In genomic region chr15:67520976-67521769, GRCh38 we compare ENCODE assay signal across 8 cellular contexts. TPM values are rescaled to one million over a fixed set of nuclear protein-coding genes. Genes with fewer than 3 reads are reported as not detected.
DNase-seq lines count a peak whose midpoint lies in the region; ATAC-seq lines count a peak whose summit lies in the region.

Gene C15orf61, plus strand, starts transcription at chr15:67521131. Its CDS starts 118 bp downstream, at chr15:67521249.

- H3K18ac ChIP-seq in mesenchymal stem cell (ENCODE audit: low read depth in 1 of 2, low read length in 2 of 2): peak within 1 kb of the TSS; percentile 98 to 100

- H4K91ac ChIP-seq in mesenchymal stem cell (ENCODE audit: low read length): peak within 1 kb of the TSS; percentile 98

- H2BK120ac ChIP-seq in mesenchymal stem cell (ENCODE audit: low read depth, low read length): peak within 1 kb of the TSS; percentile 61

- POLR2A ChIA-PET in CD4-positive, alpha-beta memory T cell (lab: Charles Lee; ENCODE audit: partially characterized antibody): interaction anchor here (0.6 to 3.2 kb wide), 14 partner anchors 9 to 320 kb away, joined by 3 to 94 read pairs (median 4); partner anchors contain the start of genes MAP2K5 and RNU6-1

- peak within 1 kb of the TSS; percentile 93 to 97 (median 97) for H3K27ac Mint-ChIP-seq in CD4-positive, alpha-beta memory T cell

- H3K27ac ChIP-seq in CD4-positive, alpha-beta memory T cell (ENCODE audit: low read depth, low read length): peak within 1 kb of the TSS; percentile 70
- H3K27ac ChIP-seq in effector memory CD4-positive, alpha-beta T cell (ENCODE audit: insufficient read depth, low read length, poor library complexity, severe bottlenecking): peak within 1 kb of the TSS; percentile 83
- peak within 1 kb of the TSS; percentile 89 for H3K27ac ChIP-seq in mesenchymal stem cell (ENCODE audit: low read length, poor library complexity, severe bottlenecking)

- peaks cover 33% of the 10 kb centered on the region for H3K4me1 ChIP-seq in CD4-positive, alpha-beta memory T cell (ENCODE audit: insufficient read depth, low read length)
- H3K4me1 ChIP-seq in effector memory CD4-positive, alpha-beta T cell (ENCODE audit: control insufficient read depth, insufficient read depth, low read length, poor library complexity, severe bottlenecking): peaks cover 4% of the 10 kb centered on the region
- peaks cover 6% of the 10 kb centered on the region for H3K4me1 ChIP-seq in mesenchymal stem cell (ENCODE audit: control insufficient read depth, insufficient read depth, low read depth, low read length)

- peak within 1 kb of the TSS; percentile 94 to 97 for H3K4ac ChIP-seq in mesenchymal stem cell (ENCODE audit: low read depth in 1 of 2, low read length in 2 of 2)

- H3K36me3 ChIP-seq in CD4-positive, alpha-beta memory T cell (ENCODE audit: insufficient read depth, low read length): no peaks in the 10 kb centered on the region
- H3K36me3 ChIP-seq in effector memory CD4-positive, alpha-beta T cell (ENCODE audit: control insufficient read depth, insufficient read depth, low read length): no peaks in the 10 kb centered on the region
- H3K36me3 ChIP-seq in mesenchymal stem cell (ENCODE audit: control insufficient read depth in 1 of 2, insufficient read depth in 2 of 2, low read depth in 1 of 2, low read length in 2 of 2): peaks cover 0 to 18% of the 10 kb centered on the region in 2 experiments

- H3K9ac ChIP-seq in mesenchymal stem cell (ENCODE audit: low read length): peak within 1 kb of the TSS; percentile 98

- H3K36me3 Mint-ChIP-seq in CD4-positive, alpha-beta memory T cell: peaks cover 1 to 5% of the 10 kb centered on the region in 2 donors

- CTCF ChIA-PET in CD4-positive, alpha-beta memory T cell (lab: Charles Lee; ENCODE audit: partially characterized antibody): interaction anchor here (1.2 to 1.5 kb wide), 3 partner anchors 9 to 315 kb away, joined by 3 to 4 read pairs (median 3); no protein-coding TSS in a partner anchor

- H3K79me1 ChIP-seq in mesenchymal stem cell (replicated peaks; ENCODE audit: low read length, poor library complexity, severe bottlenecking): peaks cover 9% of the 10 kb centered on the region

- H4K8ac ChIP-seq in mesenchymal stem cell (ENCODE audit: low read length): peak within 1 kb of the TSS; percentile 98

- H3K27me3 ChIP-seq in CD4-positive, alpha-beta memory T cell (ENCODE audit: insufficient read depth, low read length): no peaks in the 10 kb centered on the region
- no peaks in the 10 kb centered on the region for H3K27me3 ChIP-seq in effector memory CD4-positive, alpha-beta T cell (replicated peaks; ENCODE audit: control insufficient read depth, insufficient read depth, low read length, poor library complexity, severe bottlenecking)
- H3K27me3 ChIP-seq in mesenchymal stem cell (ENCODE audit: control insufficient read depth in 1 of 2, insufficient read depth in 1 of 2, low read length in 2 of 2): no peaks in the 10 kb centered on the region

- H3K9me3 ChIP-seq in CD4-positive, alpha-beta memory T cell (ENCODE audit: control insufficient read depth in 1 of 2, low read length in 2 of 2): no peaks in the 10 kb centered on the region
- no peaks in the 10 kb centered on the region for H3K9me3 ChIP-seq in effector memory CD4-positive, alpha-beta T cell (ENCODE audit: control insufficient read depth, low read length)
- no peaks in the 10 kb centered on the region for H3K9me3 ChIP-seq in mesenchymal stem cell (ENCODE audit: control insufficient read depth, low read length)

- no peaks in the 10 kb centered on the region for H3K27me3 Mint-ChIP-seq in CD4-positive, alpha-beta memory T cell

- H3K4me1 Mint-ChIP-seq in CD4-positive, alpha-beta memory T cell: peaks cover 18 to 37% (median 26%) of the 10 kb centered on the region in 4 donors

- H3K23ac ChIP-seq in mesenchymal stem cell (ENCODE audit: low read length in 2 of 2): peak within 1 kb of the TSS; percentile 79 to 97

- peak within 1 kb of the TSS; percentile 99 for H2BK15ac ChIP-seq in mesenchymal stem cell (ENCODE audit: low read depth, poor library complexity, severe bottlenecking)

- H2AK5ac ChIP-seq in mesenchymal stem cell (ENCODE audit: low read length, severe bottlenecking): peak within 1 kb of the TSS; percentile 27

- H2AFZ ChIP-seq in mesenchymal stem cell (ENCODE audit: low read depth, low read length): peak within 1 kb of the TSS; percentile 91

- intact Hi-C loops in CD4-positive, alpha-beta memory T cell (cut with micrococcal nuclease): loop anchor here (1.0 to 2.0 kb wide), 3 partner anchors 20 to 534 kb away; partner anchors contain the start of genes PIAS1 and RNU6-1

- 2% methylated on average over 72 of the region's 97 CpGs for WGBS in mesenchymal stem cell

- peak; percentile 86 to 89 (median 87) for DNase-seq in CD4-positive, alpha-beta memory T cell
- DNase-seq in NCI-H82 (lab: John Stamatoyannopoulos, UW) (peak; percentile 90), mesenchymal stem cell (peak; percentile 83)
- DNase-seq in activated CD8-positive, alpha-beta memory T cell treated with anti-CD3 and anti-CD28 coated beads for 1 hour (ENCODE audit: extremely low read depth in 1 of 2, low read depth in 1 of 2): peak; percentile 39 to 80
- DNase-seq in effector memory CD4-positive, alpha-beta T cell: peak; percentile 72 to 78 (median 77)
- DNase-seq in stimulated activated CD8-positive, alpha-beta memory T cell treated with anti-CD3 and anti-CD28 coated beads, Interleukin-12 subunit alpha, Interleukin-12 subunit beta, amount 100 ng/mL, for 24 hours (ENCODE audit: extremely low read depth): peak; percentile 62

- ATAC-seq in GM19395 (IDR thresholded peaks at IDR 0.05; ENCODE audit: unreplicated experiment): peak; percentile 68
- ATAC-seq in HG03520 (IDR thresholded peaks at IDR 0.05; ENCODE audit: unreplicated experiment): peak; percentile 64

- H3K4me2 ChIP-seq in mesenchymal stem cell (ENCODE audit: low read length, poor library complexity, severe bottlenecking): peak within 1 kb of the TSS; percentile 96

- peak within 1 kb of the TSS; percentile 64 to 93 for H3K4me3 ChIP-seq in CD4-positive, alpha-beta memory T cell (ENCODE audit: low read length in 2 of 2)
- H3K4me3 ChIP-seq in effector memory CD4-positive, alpha-beta T cell (ENCODE audit: insufficient read depth, low read depth, low read length, poor library complexity, severe bottlenecking): peak within 1 kb of the TSS; percentile 56
- peak within 1 kb of the TSS; percentile 93 to 97 for H3K4me3 ChIP-seq in mesenchymal stem cell (ENCODE audit: insufficient read depth in 1 of 2, low read depth in 1 of 2, low read length in 2 of 2)

- peak within 1 kb of the TSS; percentile 61 for H2BK5ac ChIP-seq in mesenchymal stem cell (ENCODE audit: low read depth, low read length, poor library complexity, severe bottlenecking)

- peak within 1 kb of the TSS; percentile 86 to 100 for H3K14ac ChIP-seq in mesenchymal stem cell (ENCODE audit: low read length in 2 of 2)

- H3K9me3 Mint-ChIP-seq in CD4-positive, alpha-beta memory T cell: no peaks in the 10 kb centered on the region

- H2BK12ac ChIP-seq in mesenchymal stem cell (ENCODE audit: low read length in 2 of 2): peak within 1 kb of the TSS in 1 of 2 experiments; percentile 97

- peak within 1 kb of the TSS; percentile 90 to 96 (median 93) for H3K4me3 Mint-ChIP-seq in CD4-positive, alpha-beta memory T cell

RNA-seq across cellular contexts. Expression of gene C15orf61, which starts in this region (rescaled TPM):
- total RNA-seq in CD4-positive, alpha-beta memory T cell: 10 to 100 TPM in 1 of 2 experiments, 1 to 10 TPM in 1; 9.5 to 13.4 TPM
- polyA plus RNA-seq in CD4-positive, alpha-beta memory T cell: 10 to 100 TPM; 11.2 to 13.0 TPM
- 3.9 TPM for polyA plus RNA-seq in mesenchymal stem cell (2013, experiment 1 of 2)
- polyA plus RNA-seq in mesenchymal stem cell (2013, experiment 2 of 2): 4.9 TPM

Comparison
In these comparisons a context has a peak if more than half of its experiments do, and no peak if none do; other contexts are left out.
1. Peak in every context shown above with its lines: DNase-seq, ATAC-seq, H3K4me3 ChIP-seq and H3K27ac ChIP-seq.